ENCODE assay signal across 8 cellular contexts in the genomic region with DNA sequence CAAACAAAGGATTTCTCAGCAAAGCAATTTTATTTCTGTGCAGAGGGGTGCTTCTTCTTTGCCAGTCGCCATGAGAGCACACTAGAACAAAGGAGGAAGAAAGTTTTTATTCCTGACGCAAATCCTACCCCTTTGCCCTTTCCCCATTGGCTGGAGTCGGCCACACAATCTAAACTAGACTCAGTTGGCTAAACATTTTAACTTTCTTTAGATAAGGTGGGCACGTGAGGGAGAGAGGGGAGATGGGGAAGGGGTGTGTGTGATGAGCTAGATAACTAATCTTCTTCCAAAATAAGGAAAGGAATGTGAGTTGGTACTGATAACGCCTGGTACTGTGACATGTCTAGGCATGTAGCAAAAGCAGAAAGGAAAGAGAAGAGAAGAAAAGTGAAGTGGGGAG. TPM values are rescaled to one million over a fixed set of nuclear protein-coding genes. Genes with fewer than 3 reads are reported as not detected.
DNase-seq lines count a peak whose midpoint lies in the region; ATAC-seq and TF ChIP-seq lines count a peak whose summit lies in the region.

No MANE protein-coding gene starts in this region.

- H3K4me3 ChIP-seq in AG10803 (ENCODE audit: low read length): peak overlapping the region; percentile 64
- peak overlapping the region; percentile 72 for H3K4me3 ChIP-seq in Loucy (ENCODE audit: low read length, poor library complexity, severe bottlenecking)
- peak overlapping the region; percentile 22 to 70 (median 49) for H3K4me3 ChIP-seq in dorsolateral prefrontal cortex

- no peaks in the 10 kb centered on the region for H3K9me3 ChIP-seq in Loucy (ENCODE audit: insufficient read depth, low read depth, low read length)

- H3K79me2 ChIP-seq in Loucy (ENCODE audit: insufficient read depth, low read length): no peaks in the 10 kb centered on the region

- H2AFZ ChIP-seq in Loucy (ENCODE audit: low read length): peak overlapping the region; percentile 44; the same call in 1 of the 2 replicates

- H3K27ac ChIP-seq in dorsolateral prefrontal cortex: peak overlapping the region in 56 of 59 donors; percentile 22 to 93 (median 83)
- H3K27ac ChIP-seq in RWPE1: no peak overlapping the region

- TF ChIP-seq CTCF in AG10803 (conservative IDR thresholded peaks at IDR 0.05; ENCODE audit: low read length) (no peak), Loucy (conservative IDR thresholded peaks at IDR 0.05; ENCODE audit: low read length) (no peak), dorsolateral prefrontal cortex (IDR thresholded peaks at IDR 0.05 in 54 of 56, conservative IDR thresholded peaks at IDR 0.05 in 2 of 56; ENCODE audit: low read depth in 1 of 56, partially characterized antibody in 56 of 56) (no peak), RWPE1 (conservative IDR thresholded peaks at IDR 0.05; ENCODE audit: low read depth) (no peak)

- ATAC-seq in HG02885 (IDR thresholded peaks at IDR 0.05; ENCODE audit: poor library complexity, unreplicated experiment): no peak
- ATAC-seq in activated CD4-positive, CD25-positive, alpha-beta regulatory T cell treated with anti-CD3 and anti-CD28 coated beads, Interleukin-2, amount 50 U/mL, for 24 hours: no peak

- POLR2A ChIA-PET in RWPE1 (lab: Yijun Ruan, JAX; ENCODE audit: low non-redundant PET): no interaction called here

- intact Hi-C loops in dorsolateral prefrontal cortex (cut with DNase I): no loop called here

- H4K20me1 ChIP-seq in Loucy (ENCODE audit: insufficient read depth, low read length, poor library complexity, severe bottlenecking): no peaks in the 10 kb centered on the region

- peaks cover 20% of the 10 kb centered on the region for H3K4me1 ChIP-seq in Loucy (ENCODE audit: insufficient read depth, low read length, poor library complexity, severe bottlenecking)

- no peaks in the 10 kb centered on the region for H3K36me3 ChIP-seq in Loucy (ENCODE audit: insufficient read depth, low read length)

- CTCF ChIA-PET in RWPE1 (lab: Yijun Ruan, JAX): no interaction called here

- H3K27me3 ChIP-seq in Loucy (ENCODE audit: insufficient read depth, low read length, poor library complexity, severe bottlenecking) (no peaks in the 10 kb centered on the region), dorsolateral prefrontal cortex (no peaks in the 10 kb centered on the region)

- peak overlapping the region; percentile 79 for H3K4me2 ChIP-seq in Loucy (ENCODE audit: low read depth, low read length, poor library complexity, severe bottlenecking)

- no peaks in the 10 kb centered on the region for H3K9me2 ChIP-seq in Loucy (replicated peaks; ENCODE audit: low read depth, low read length)

- DNase-seq in AG10803 (ENCODE audit: low read depth) (peak; percentile 62), dorsolateral prefrontal cortex (no peak), myocyte (ENCODE audit: low read depth) (peak; percentile 67), RWPE1 (ENCODE audit: low spot score) (no peak), NCI-H1436 (lab: John Stamatoyannopoulos, UW) (no peak)

- peak overlapping the region; percentile 82 for H3K9ac ChIP-seq in Loucy (ENCODE audit: low read depth, low read length, poor library complexity, severe bottlenecking)

- H3F3A ChIP-seq in Loucy (ENCODE audit: low read depth): no peaks in the 10 kb centered on the region

RNA-seq across cellular contexts. Expression of a gene that starts 0.6 kb away (rescaled TPM):
- total RNA-seq in dorsolateral prefrontal cortex (10 to 100 TPM; 15.5 to 93.4 (median 31.6) TPM), myocyte (61.0 and 81.6 TPM in 2 replicates)
- 63.1 TPM for polyA plus RNA-seq in myocyte (2012)

RNA-seq across cellular contexts. Expression of a gene that starts 5.3 kb away (rescaled TPM):
- total RNA-seq in dorsolateral prefrontal cortex (10 to 100 TPM in 18 of 120 experiments, 1 to 10 TPM in 102; 2.7 to 18.5 (median 7.0) TPM), myocyte (36.3 and 45.8 TPM in 2 replicates)
- 17.4 TPM for polyA plus RNA-seq in myocyte (2012)

RNA-seq across cellular contexts. Expression of a gene that starts 46.0 kb away (rescaled TPM):
- total RNA-seq in dorsolateral prefrontal cortex: 1 to 10 TPM in 2 of 120 experiments, under 1 TPM in 49, not detected in 69; 0.17 to 1.1 (median 0.33) TPM
- total RNA-seq in myocyte: not detected in 2 replicates
- not detected for polyA plus RNA-seq in myocyte (2012)

Comparison
In these comparisons a context has a peak if more than half of its experiments do, and no peak if none do; other contexts are left out.
1. DNase-seq: peak in AG10803 (single experiment) and myocyte (single experiment); none in dorsolateral prefrontal cortex (0 of 10), RWPE1 (single experiment) and NCI-H1436 (single experiment).
2. Peak in every context shown above with its lines, with median percentiles within 50 percentile points of each other: H3K4me3 ChIP-seq.